12 cellular contexts compared by ENCODE assay signal in genomic region chr9:86341007-86341491, GRCh38. TPM values are rescaled to one million over a fixed set of nuclear protein-coding genes. Genes with fewer than 3 reads are reported as not detected.
DNase-seq lines count a peak whose midpoint lies in the region; ATAC-seq and TF ChIP-seq lines count a peak whose summit lies in the region.
"Had no signal": no experiment of that assay in that cellular context is flagged by ENCODE, and none has a peak within 500 bp of the region (broad histone marks: within the 10 kb centered on the region; RNA-seq: fewer than 3 reads in every experiment).

No MANE protein-coding gene starts in this region.

- H3K36me3 Mint-ChIP-seq in HFFc6 (ENCODE audit: low read depth), result peaks cover 57% of the 10 kb centered on the region
- H3K36me3 Mint-ChIP-seq in activated T-helper 17 cell treated with anti-CD3 and anti-CD28 coated beads, Interleukin-2, amount 50 U/mL, for 72 hours (ENCODE audit: low read depth), result peaks cover 95% of the 10 kb centered on the region
- peaks cover 8 to 65% (median 32%) of the 10 kb centered on the region in 5 donors for H3K36me3 Mint-ChIP-seq in naive thymus-derived CD4-positive, alpha-beta T cell

- in situ Hi-C loops in Caki2 (cut with HindIII; ENCODE audit: low pct_unique_long_range_greater_than_20kb, low sequenced_read_pairs), result no loop called here

- H3K27ac ChIP-seq in naive thymus-derived CD4-positive, alpha-beta T cell (ENCODE audit: low read depth, low read length), result no peak overlapping the region

- H3K4me1 Mint-ChIP-seq in HFFc6 (ENCODE audit: low read depth), result peaks cover 47% of the 10 kb centered on the region
- H3K4me1 Mint-ChIP-seq in activated T-helper 17 cell treated with anti-CD3 and anti-CD28 coated beads, Interleukin-2, amount 50 U/mL, for 72 hours, result peaks cover 24% of the 10 kb centered on the region
- H3K4me1 Mint-ChIP-seq in naive thymus-derived CD4-positive, alpha-beta T cell, result peaks cover 14 to 51% (median 37%) of the 10 kb centered on the region in 7 donors

- peak; percentile 60 for ATAC-seq in activated T-helper 17 cell treated with anti-CD3 and anti-CD28 coated beads, Interleukin-2, amount 50 U/mL, for 72 hours (replicated peaks)
- ATAC-seq in naive thymus-derived CD4-positive, alpha-beta T cell, result no peak
- no peak for ATAC-seq in HG03442 (IDR thresholded peaks at IDR 0.05; ENCODE audit: unreplicated experiment)
- ATAC-seq: left lobe of liver; stimulated activated naive B cell treated with anti-CD40 and anti-IgM and Interleukin-4, amounts not matched to agents 10 μg/mL and 1 μg/mL and 100 μg/mL, for 72 hours had no signal

- H3K9me3 ChIP-seq in naive thymus-derived CD4-positive, alpha-beta T cell (ENCODE audit: control insufficient read depth in 2 of 3, low read length in 3 of 3), result no peaks in the 10 kb centered on the region

- H3K4me1 ChIP-seq in naive thymus-derived CD4-positive, alpha-beta T cell (ENCODE audit: control insufficient read depth in 2 of 2, insufficient read depth in 2 of 2, low read length in 2 of 2), result peaks cover 0 to 16% of the 10 kb centered on the region in 2 donors

- H3K9me3 Mint-ChIP-seq in HFFc6, result no peaks in the 10 kb centered on the region
- H3K9me3 Mint-ChIP-seq in activated T-helper 17 cell treated with anti-CD3 and anti-CD28 coated beads, Interleukin-2, amount 50 U/mL, for 72 hours, result no peaks in the 10 kb centered on the region
- no peaks in the 10 kb centered on the region for H3K9me3 Mint-ChIP-seq in naive thymus-derived CD4-positive, alpha-beta T cell
- H3K9me3 Mint-ChIP-seq: stimulated activated naive B cell treated with anti-CD40 and anti-IgM and Interleukin-4, amounts not matched to agents 10 μg/mL and 1 μg/mL and 100 μg/mL, for 72 hours had no signal

- peak overlapping the region; percentile 47 for H3K27ac Mint-ChIP-seq in HFFc6
- H3K27ac Mint-ChIP-seq in activated T-helper 17 cell treated with anti-CD3 and anti-CD28 coated beads, Interleukin-2, amount 50 U/mL, for 72 hours, result peak overlapping the region; percentile 10
- peak overlapping the region in 6 of 9 donors; percentile 1 to 49 (median 42) for H3K27ac Mint-ChIP-seq in naive thymus-derived CD4-positive, alpha-beta T cell

- no peaks in the 10 kb centered on the region for H3K27me3 ChIP-seq in naive thymus-derived CD4-positive, alpha-beta T cell (ENCODE audit: control insufficient read depth in 2 of 2, insufficient read depth in 2 of 2, low read length in 2 of 2)

- peaks cover 20 to 53% (median 25%) of the 10 kb centered on the region in 3 experiments for H3K36me3 ChIP-seq in naive thymus-derived CD4-positive, alpha-beta T cell (ENCODE audit: control insufficient read depth in 2 of 3, insufficient read depth in 3 of 3, low read length in 3 of 3)

- no peak overlapping the region for H3K4me3 ChIP-seq in naive thymus-derived CD4-positive, alpha-beta T cell (ENCODE audit: low read length)

- DNase-seq in Caki2 (ENCODE audit: low read depth) (peak; percentile 50), HFFc6 (peak; percentile 11), amniotic stem cell (lab: John Stamatoyannopoulos, UW) (no peak), NCI-H2171 (lab: John Stamatoyannopoulos, UW) (no peak)
- DNase-seq in naive thymus-derived CD4-positive, alpha-beta T cell, result no peak
- DNase-seq: DMS153; nucleus accumbens; RPMI8226; stimulated activated naive B cell treated with anti-CD40 and anti-IgM and Interleukin-4, amounts not matched to agents 10 μg/mL and 1 μg/mL and 100 μg/mL, for 72 hours had no signal

- H3K4me3 Mint-ChIP-seq in HFFc6, result peak overlapping the region; percentile 2; the same call in 1 of the 2 replicates
- H3K4me3 Mint-ChIP-seq in activated T-helper 17 cell treated with anti-CD3 and anti-CD28 coated beads, Interleukin-2, amount 50 U/mL, for 72 hours, result peak overlapping the region; percentile 1
- no peak overlapping the region for H3K4me3 Mint-ChIP-seq in naive thymus-derived CD4-positive, alpha-beta T cell
- H3K4me3 Mint-ChIP-seq: stimulated activated naive B cell treated with anti-CD40 and anti-IgM and Interleukin-4, amounts not matched to agents 10 μg/mL and 1 μg/mL and 100 μg/mL, for 72 hours had no signal

- POLR2A ChIA-PET in naive thymus-derived CD4-positive, alpha-beta T cell (lab: Charles Lee), result interaction anchor here (1.7 kb wide), 1 partner anchor 13 kb away, joined by 6 read pairs; the partner anchor contains the start of gene TUT7

- intact Hi-C loops in naive thymus-derived CD4-positive, alpha-beta T cell (cut with micrococcal nuclease), result no loop called here

- H3K27me3 Mint-ChIP-seq in HFFc6 (ENCODE audit: insufficient read depth), result no peaks in the 10 kb centered on the region
- H3K27me3 Mint-ChIP-seq in activated T-helper 17 cell treated with anti-CD3 and anti-CD28 coated beads, Interleukin-2, amount 50 U/mL, for 72 hours, result no peaks in the 10 kb centered on the region
- H3K27me3 Mint-ChIP-seq in naive thymus-derived CD4-positive, alpha-beta T cell, result no peaks in the 10 kb centered on the region
- H3K27me3 Mint-ChIP-seq: stimulated activated naive B cell treated with anti-CD40 and anti-IgM and Interleukin-4, amounts not matched to agents 10 μg/mL and 1 μg/mL and 100 μg/mL, for 72 hours had no signal

- no peak for TF ChIP-seq CTCF in HFFc6 (IDR thresholded peaks at IDR 0.05)

- CTCF ChIA-PET in naive thymus-derived CD4-positive, alpha-beta T cell (lab: Charles Lee), result no interaction called here

RNA-seq across cellular contexts. Expression of gene TUT7, which starts 13.2 kb away (rescaled TPM):
- 3.4 and 8.8 TPM in 2 replicates for total RNA-seq in Caki2 (2014; rRNA removed; shearing (Covaris generic); ENCODE audit: low replicate concordance)
- 10 to 100 TPM; 17.8 to 23.9 (median 19.2) TPM for total RNA-seq in HFFc6 (2021; fragmentation: NEBNext Ultra II Directional; extraction: Animal tissue kit (Norgen Biotek cat#: 25700))
- 10 to 100 TPM; 42.7 to 79.0 TPM for total RNA-seq in activated T-helper 17 cell treated with anti-CD3 and anti-CD28 coated beads, Interleukin-2, amount 50 U/mL, for 72 hours
- 10 to 100 TPM; 38.5 to 57.4 (median 49.0) TPM for total RNA-seq in naive thymus-derived CD4-positive, alpha-beta T cell
- 10 to 100 TPM; 15.2 to 19.7 TPM for polyA plus RNA-seq in naive thymus-derived CD4-positive, alpha-beta T cell

RNA-seq across cellular contexts. Expression of gene ISCA1, which starts 58.7 kb away (rescaled TPM):
- 58.0 and 60.6 TPM in 2 replicates for total RNA-seq in Caki2 (2014; rRNA removed; shearing (Covaris generic); ENCODE audit: low replicate concordance)
- total RNA-seq in HFFc6 (2021; fragmentation: NEBNext Ultra II Directional; extraction: Animal tissue kit (Norgen Biotek cat#: 25700)), result 10 to 100 TPM; 20.2 to 29.5 (median 25.7) TPM
- 10 to 100 TPM; 33.2 to 34.6 TPM for total RNA-seq in activated T-helper 17 cell treated with anti-CD3 and anti-CD28 coated beads, Interleukin-2, amount 50 U/mL, for 72 hours
- 10 to 100 TPM; 26.3 to 62.3 (median 38.4) TPM for total RNA-seq in naive thymus-derived CD4-positive, alpha-beta T cell
- 10 to 100 TPM; 35.6 to 54.7 TPM for polyA plus RNA-seq in naive thymus-derived CD4-positive, alpha-beta T cell

Comparison
In these comparisons a context has a peak if more than half of its experiments do, and no peak if none do; other contexts are left out.
1. DNase-seq: peak in Caki2 (single experiment) and HFFc6 (single experiment); none in naive thymus-derived CD4-positive, alpha-beta T cell (0 of 9), amniotic stem cell (single experiment) and NCI-H2171 (single experiment).
2. H3K4me3 Mint-ChIP-seq: peak in HFFc6 (single experiment) and activated T-helper 17 cell treated with anti-CD3 and anti-CD28 coated beads, Interleukin-2, amount 50 U/mL, for 72 hours (single experiment); none in naive thymus-derived CD4-positive, alpha-beta T cell (0 of 10).
3. Peak in every context shown above with its lines, with median percentiles within 50 percentile points of each other: H3K27ac Mint-ChIP-seq.